Comparison of ENCODE assay signal across 8 cellular contexts in the genomic region with DNA sequence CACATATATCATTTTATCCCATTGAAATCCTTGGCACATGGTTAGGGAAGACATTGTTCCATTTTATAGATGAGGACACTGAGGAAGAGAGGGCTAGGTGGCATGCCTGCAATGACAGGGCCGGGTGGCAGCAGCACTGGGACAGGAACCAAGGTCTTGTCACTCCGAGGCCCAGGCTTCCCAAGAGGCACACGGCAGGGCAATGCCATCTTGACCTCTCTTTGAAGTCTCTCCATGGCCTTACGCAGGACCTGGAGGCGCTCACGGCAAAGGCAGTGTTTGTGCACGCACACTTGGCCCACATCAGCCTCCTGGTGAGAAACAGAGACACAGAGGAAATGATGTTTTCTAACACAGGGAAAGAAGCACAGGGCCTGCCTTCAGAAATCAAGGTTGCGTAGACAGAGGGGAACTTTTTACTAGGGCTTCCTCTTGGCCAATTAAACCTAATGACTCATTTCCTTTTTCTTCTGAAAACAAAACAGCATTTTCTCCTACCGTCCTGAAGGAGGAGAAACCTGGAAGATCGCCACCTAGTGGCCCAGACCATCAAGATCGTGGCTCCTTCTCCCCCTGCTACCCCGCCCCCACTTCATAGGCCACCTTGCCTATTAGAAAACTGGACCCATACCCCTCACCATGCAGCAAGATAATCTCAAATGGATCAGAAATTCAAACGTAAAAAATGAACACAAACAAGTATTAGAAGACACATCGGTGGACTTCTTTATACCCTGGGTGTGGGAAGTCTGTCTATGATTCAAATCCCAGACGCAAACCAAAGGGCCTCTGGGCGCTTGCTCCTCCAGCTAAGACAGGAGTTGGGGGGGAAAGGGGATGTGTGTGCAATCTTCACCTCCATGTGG.
DNase-seq lines count a peak whose midpoint lies in the region; ATAC-seq, FAIRE-seq and TF ChIP-seq lines count a peak whose summit lies in the region.

No MANE protein-coding gene starts in this region.

- peak; percentile 83 to 85 for TF ChIP-seq CTCF in brain (conservative IDR thresholded peaks at IDR 0.05)

- 31 to 45% (median 42%) methylated on average over 16 of the region's 16 CpGs for WGBS in small intestine, 3 donors

- H3K9me3 ChIP-seq in iPS-20b (ENCODE audit: insufficient read depth, low read depth, low read length) (no peaks in the 10 kb centered on the region), small intestine (ENCODE audit: control insufficient read depth, low read depth) (no peaks in the 10 kb centered on the region)

- H3K27me3 Mint-ChIP-seq in brain: peaks cover 11% of the 10 kb centered on the region

- ATAC-seq in HG02884 (IDR thresholded peaks at IDR 0.05; ENCODE audit: unreplicated experiment): peak; percentile 90

- no peak overlapping the region for H3K4me3 ChIP-seq in iPS-20b (ENCODE audit: low read length)
- H3K4me3 ChIP-seq in small intestine (ENCODE audit: low read depth in 1 of 2, low read length in 2 of 2): no peak overlapping the region

- H3K27me3 ChIP-seq in iPS-20b (ENCODE audit: insufficient read depth, low read length) (peaks cover under 1% of the 10 kb centered on the region; the same call in 1 of the 2 replicates), small intestine (ENCODE audit: control insufficient read depth in 2 of 2, insufficient read depth in 2 of 2, low read length in 2 of 2) (no peaks in the 10 kb centered on the region)

- H3K27ac ChIP-seq in iPS-20b (ENCODE audit: low read length) (no peak overlapping the region), small intestine (ENCODE audit: low read depth in 1 of 2, low read length in 1 of 2) (peak overlapping the region; percentile 54 to 86)

- no peak overlapping the region for H3K4me3 Mint-ChIP-seq in brain

- peaks cover 0 to under 1% (median 0%) of the 10 kb centered on the region in 5 experiments for H3K9me3 Mint-ChIP-seq in brain

- peaks cover 35% of the 10 kb centered on the region for H3K4me1 Mint-ChIP-seq in brain

- peak overlapping the region in 3 of 5 experiments; percentile 13 to 69 (median 52) for H3K27ac Mint-ChIP-seq in brain

- peaks cover 11% of the 10 kb centered on the region; the same call in 1 of the 2 replicates for H3K4me1 ChIP-seq in iPS-20b (ENCODE audit: insufficient read depth, low read length)
- H3K4me1 ChIP-seq in small intestine (ENCODE audit: control insufficient read depth in 2 of 2, insufficient read depth in 1 of 2, low read depth in 1 of 2, low read length in 1 of 2): peaks cover 2 to 3% of the 10 kb centered on the region in 2 donors

- peak overlapping the region; percentile 36; the same call in 1 of the 2 replicates for H3K9ac ChIP-seq in iPS-20b (ENCODE audit: low read depth, low read length)

- FAIRE-seq in TTC549 (lab: Jason Lieb, UNC): peak; percentile 39
- no peak for FAIRE-seq in small intestine (lab: Jason Lieb, UNC)

- H3K36me3 Mint-ChIP-seq in brain: no peaks in the 10 kb centered on the region

- H3K36me3 ChIP-seq in iPS-20b (ENCODE audit: insufficient read depth, low read depth, low read length) (no peaks in the 10 kb centered on the region), small intestine (ENCODE audit: control insufficient read depth in 2 of 2, insufficient read depth in 2 of 2, low read length in 2 of 2) (no peaks in the 10 kb centered on the region)

- DNase-seq in NCI-H524 (lab: John Stamatoyannopoulos, UW) (peak; percentile 39 to 65), NCI-H524 treated with DMSO at 0.1 percent for 48 hours (lab: John Stamatoyannopoulos, UW) (no peak), NCI-H187 (lab: John Stamatoyannopoulos, UW) (peak; percentile 13 to 21), small intestine (peak; percentile 85)
